Comparison of ENCODE assay signal across 18 cellular contexts in genomic region chr5:16740476-16740875, GRCh38.
DNase-seq lines count a peak whose midpoint lies in the region; ATAC-seq and TF ChIP-seq lines count a peak whose summit lies in the region.
"Had no signal": no experiment of that assay in that cellular context is flagged by ENCODE, and none has a peak within 500 bp of the region (broad histone marks: within the 10 kb centered on the region; RNA-seq: fewer than 3 reads in every experiment).

No MANE protein-coding gene starts in this region.

- no peak overlapping the region for H3K4me2 ChIP-seq in parathyroid adenoma (ENCODE audit: low read length)

- H3K27ac ChIP-seq in parathyroid adenoma = no peak overlapping the region
- H3K27ac ChIP-seq: esophagus muscularis mucosa, transverse colon, WERI-Rb-1 had no signal

- POLR2A ChIA-PET in activated CD4-positive, alpha-beta memory T cell treated with anti-CD3 and anti-CD28 coated beads for 36 hours (lab: Charles Lee) = no interaction called here

- no peak for ATAC-seq in GM19328 (IDR thresholded peaks at IDR 0.05; ENCODE audit: unreplicated experiment)
- ATAC-seq: natural killer cell treated with Interleukin-12 subunit alpha and Interleukin-12 subunit beta and Interleukin-15 and Interleukin-18, amount 100 ng/mL, for 72 hours had no signal

- no peaks in the 10 kb centered on the region for H3K36me3 ChIP-seq in parathyroid adenoma (ENCODE audit: control insufficient read depth, insufficient read depth, low read length)
- H3K36me3 ChIP-seq: esophagus muscularis mucosa, transverse colon had no signal

- peaks cover 19% of the 10 kb centered on the region for H3K27me3 Mint-ChIP-seq in activated CD4-positive, alpha-beta memory T cell treated with anti-CD3 and anti-CD28 coated beads for 36 hours

- no peaks in the 10 kb centered on the region for H3K9me3 ChIP-seq in parathyroid adenoma (ENCODE audit: control insufficient read depth, low read length)
- H3K9me3 ChIP-seq: esophagus muscularis mucosa, transverse colon had no signal

- CTCF ChIA-PET in activated CD4-positive, alpha-beta memory T cell treated with anti-CD3 and anti-CD28 coated beads for 36 hours (lab: Charles Lee) = no interaction called here

- H3K9me3 Mint-ChIP-seq in activated CD4-positive, alpha-beta memory T cell treated with anti-CD3 and anti-CD28 coated beads for 36 hours = no peaks in the 10 kb centered on the region
- H3K9me3 Mint-ChIP-seq: natural killer cell treated with Interleukin-12 subunit alpha and Interleukin-12 subunit beta and Interleukin-15 and Interleukin-18, amount 100 ng/mL, for 72 hours had no signal

- DNase-seq in NCI-H1417 (lab: John Stamatoyannopoulos, UW) (peak in 2 of 3 experiments; percentile 22 to 57), NCI-H1417 treated with DMSO at 0.1 percent for 48 hours (lab: John Stamatoyannopoulos, UW) (no peak), amniotic epithelial cell (ENCODE audit: low read depth) (peak; percentile 12), NCI-H226 (no peak)
- no peak for DNase-seq in activated CD4-positive, alpha-beta memory T cell treated with anti-CD3 and anti-CD28 coated beads for 36 hours
- DNase-seq: 8988T; activated gamma-delta T cell; NCI-H2029; RPMI8226; stimulated activated CD4-positive, alpha-beta T cell treated with anti-CD3 and anti-CD28 coated beads, Interleukin-4, amount 100 ng/mL, for 4 hours; T-helper 1 cell; transverse colon; WERI-Rb-1 had no signal

- no peaks in the 10 kb centered on the region for H3K27me3 ChIP-seq in parathyroid adenoma (ENCODE audit: control insufficient read depth, insufficient read depth, low read length)
- H3K27me3 ChIP-seq: transverse colon had no signal

- no peak overlapping the region for H3K4me3 Mint-ChIP-seq in activated CD4-positive, alpha-beta memory T cell treated with anti-CD3 and anti-CD28 coated beads for 36 hours
- H3K4me3 Mint-ChIP-seq: natural killer cell treated with Interleukin-12 subunit alpha and Interleukin-12 subunit beta and Interleukin-15 and Interleukin-18, amount 100 ng/mL, for 72 hours had no signal

- intact Hi-C loops in activated CD4-positive, alpha-beta memory T cell treated with anti-CD3 and anti-CD28 coated beads for 36 hours (cut with micrococcal nuclease) = no loop called here

- H3K4me1 Mint-ChIP-seq in activated CD4-positive, alpha-beta memory T cell treated with anti-CD3 and anti-CD28 coated beads for 36 hours (ENCODE audit: low read depth) = no peaks in the 10 kb centered on the region

- no peak overlapping the region for H3K27ac Mint-ChIP-seq in activated CD4-positive, alpha-beta memory T cell treated with anti-CD3 and anti-CD28 coated beads for 36 hours
- H3K27ac Mint-ChIP-seq: natural killer cell treated with Interleukin-12 subunit alpha and Interleukin-12 subunit beta and Interleukin-15 and Interleukin-18, amount 100 ng/mL, for 72 hours had no signal

- no peaks in the 10 kb centered on the region for H3K36me3 Mint-ChIP-seq in activated CD4-positive, alpha-beta memory T cell treated with anti-CD3 and anti-CD28 coated beads for 36 hours
- H3K36me3 Mint-ChIP-seq: natural killer cell treated with Interleukin-12 subunit alpha and Interleukin-12 subunit beta and Interleukin-15 and Interleukin-18, amount 100 ng/mL, for 72 hours had no signal

- H3K9ac ChIP-seq in parathyroid adenoma = no peak overlapping the region

- TF ChIP-seq CTCF in parathyroid adenoma (IDR thresholded peaks at IDR 0.05) = no peak

- H3K4me1 ChIP-seq in parathyroid adenoma = peaks cover 8% of the 10 kb centered on the region

- H3K4me3 ChIP-seq in iPS-11a (ENCODE audit: low read depth, low read length) (peak overlapping the region; percentile 77), parathyroid adenoma (ENCODE audit: low read depth, low read length) (no peak overlapping the region)
- H3K4me3 ChIP-seq: transverse colon had no signal

- no peaks in the 10 kb centered on the region for H3K79me2 ChIP-seq in parathyroid adenoma

- H2AFZ ChIP-seq in parathyroid adenoma = peak overlapping the region; percentile 23

Comparison
In these comparisons a context has a peak if more than half of its experiments do, and no peak if none do; other contexts are left out.
1. DNase-seq: peak in NCI-H1417 (2 of 3) and amniotic epithelial cell (single experiment); none in NCI-H1417 treated with DMSO at 0.1 percent for 48 hours (single experiment), NCI-H226 (single experiment) and activated CD4-positive, alpha-beta memory T cell treated with anti-CD3 and anti-CD28 coated beads for 36 hours (single experiment).